1 cellular context compared by ENCODE assay signal in the genomic region with DNA sequence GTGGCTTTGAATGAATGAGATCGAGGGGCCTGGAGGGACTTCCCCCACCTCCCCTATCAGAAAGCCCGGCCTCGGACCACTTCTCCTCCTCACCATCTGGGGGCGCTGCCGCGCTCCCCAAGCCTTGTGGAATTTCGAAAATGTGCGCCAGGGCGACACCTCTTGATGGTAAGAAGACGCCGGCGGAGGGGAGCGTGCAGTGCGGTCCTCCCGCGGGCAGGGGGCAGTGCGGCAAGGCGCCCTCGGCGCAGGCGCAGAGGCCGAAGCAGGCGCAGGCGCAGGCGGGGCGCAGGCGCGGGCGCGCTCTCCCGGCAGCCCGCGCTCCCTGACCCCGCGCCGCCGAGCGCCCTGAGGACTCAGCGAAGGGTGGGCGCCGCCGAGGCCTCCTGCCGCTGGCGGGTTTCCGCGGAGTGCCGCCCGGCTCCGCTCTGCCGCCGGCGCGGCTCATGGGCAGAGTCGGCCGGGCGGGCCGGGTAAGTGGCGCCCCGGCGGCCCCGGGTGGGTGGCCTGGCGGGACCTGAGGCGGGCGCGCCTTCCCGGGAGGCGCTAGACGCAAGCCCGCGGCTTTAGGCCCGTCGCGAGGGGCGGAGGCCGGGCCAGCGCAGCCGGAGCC.
TF ChIP-seq lines count a peak whose summit lies in the region.

A gene with protein sequence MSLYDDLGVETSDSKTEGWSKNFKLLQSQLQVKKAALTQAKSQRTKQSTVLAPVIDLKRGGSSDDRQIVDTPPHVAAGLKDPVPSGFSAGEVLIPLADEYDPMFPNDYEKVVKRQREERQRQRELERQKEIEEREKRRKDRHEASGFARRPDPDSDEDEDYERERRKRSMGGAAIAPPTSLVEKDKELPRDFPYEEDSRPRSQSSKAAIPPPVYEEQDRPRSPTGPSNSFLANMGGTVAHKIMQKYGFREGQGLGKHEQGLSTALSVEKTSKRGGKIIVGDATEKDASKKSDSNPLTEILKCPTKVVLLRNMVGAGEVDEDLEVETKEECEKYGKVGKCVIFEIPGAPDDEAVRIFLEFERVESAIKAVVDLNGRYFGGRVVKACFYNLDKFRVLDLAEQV (plus strand): TSS at position 314 of the 613 bp plus-strand sequence. CDS start 8,032 bp downstream, outside the sequence.

TF ChIP-seq in K562, 482 proteins besides CTCF, POLR2A, EP300 and RAD21 (continued from another document and continues in another):
- TF ChIP-seq, protein P1, sequence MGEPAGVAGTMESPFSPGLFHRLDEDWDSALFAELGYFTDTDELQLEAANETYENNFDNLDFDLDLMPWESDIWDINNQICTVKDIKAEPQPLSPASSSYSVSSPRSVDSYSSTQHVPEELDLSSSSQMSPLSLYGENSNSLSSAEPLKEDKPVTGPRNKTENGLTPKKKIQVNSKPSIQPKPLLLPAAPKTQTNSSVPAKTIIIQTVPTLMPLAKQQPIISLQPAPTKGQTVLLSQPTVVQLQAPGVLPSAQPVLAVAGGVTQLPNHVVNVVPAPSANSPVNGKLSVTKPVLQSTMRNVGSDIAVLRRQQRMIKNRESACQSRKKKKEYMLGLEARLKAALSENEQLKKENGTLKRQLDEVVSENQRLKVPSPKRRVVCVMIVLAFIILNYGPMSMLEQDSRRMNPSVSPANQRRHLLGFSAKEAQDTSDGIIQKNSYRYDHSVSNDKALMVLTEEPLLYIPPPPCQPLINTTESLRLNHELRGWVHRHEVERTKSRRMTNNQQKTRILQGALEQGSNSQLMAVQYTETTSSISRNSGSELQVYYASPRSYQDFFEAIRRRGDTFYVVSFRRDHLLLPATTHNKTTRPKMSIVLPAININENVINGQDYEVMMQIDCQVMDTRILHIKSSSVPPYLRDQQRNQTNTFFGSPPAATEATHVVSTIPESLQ (CRISPR knock-in tag; IDR thresholded peaks at IDR 0.05): peak; percentile 43; the same call in 1 of the 2 replicates
- TF ChIP-seq, protein P2, sequence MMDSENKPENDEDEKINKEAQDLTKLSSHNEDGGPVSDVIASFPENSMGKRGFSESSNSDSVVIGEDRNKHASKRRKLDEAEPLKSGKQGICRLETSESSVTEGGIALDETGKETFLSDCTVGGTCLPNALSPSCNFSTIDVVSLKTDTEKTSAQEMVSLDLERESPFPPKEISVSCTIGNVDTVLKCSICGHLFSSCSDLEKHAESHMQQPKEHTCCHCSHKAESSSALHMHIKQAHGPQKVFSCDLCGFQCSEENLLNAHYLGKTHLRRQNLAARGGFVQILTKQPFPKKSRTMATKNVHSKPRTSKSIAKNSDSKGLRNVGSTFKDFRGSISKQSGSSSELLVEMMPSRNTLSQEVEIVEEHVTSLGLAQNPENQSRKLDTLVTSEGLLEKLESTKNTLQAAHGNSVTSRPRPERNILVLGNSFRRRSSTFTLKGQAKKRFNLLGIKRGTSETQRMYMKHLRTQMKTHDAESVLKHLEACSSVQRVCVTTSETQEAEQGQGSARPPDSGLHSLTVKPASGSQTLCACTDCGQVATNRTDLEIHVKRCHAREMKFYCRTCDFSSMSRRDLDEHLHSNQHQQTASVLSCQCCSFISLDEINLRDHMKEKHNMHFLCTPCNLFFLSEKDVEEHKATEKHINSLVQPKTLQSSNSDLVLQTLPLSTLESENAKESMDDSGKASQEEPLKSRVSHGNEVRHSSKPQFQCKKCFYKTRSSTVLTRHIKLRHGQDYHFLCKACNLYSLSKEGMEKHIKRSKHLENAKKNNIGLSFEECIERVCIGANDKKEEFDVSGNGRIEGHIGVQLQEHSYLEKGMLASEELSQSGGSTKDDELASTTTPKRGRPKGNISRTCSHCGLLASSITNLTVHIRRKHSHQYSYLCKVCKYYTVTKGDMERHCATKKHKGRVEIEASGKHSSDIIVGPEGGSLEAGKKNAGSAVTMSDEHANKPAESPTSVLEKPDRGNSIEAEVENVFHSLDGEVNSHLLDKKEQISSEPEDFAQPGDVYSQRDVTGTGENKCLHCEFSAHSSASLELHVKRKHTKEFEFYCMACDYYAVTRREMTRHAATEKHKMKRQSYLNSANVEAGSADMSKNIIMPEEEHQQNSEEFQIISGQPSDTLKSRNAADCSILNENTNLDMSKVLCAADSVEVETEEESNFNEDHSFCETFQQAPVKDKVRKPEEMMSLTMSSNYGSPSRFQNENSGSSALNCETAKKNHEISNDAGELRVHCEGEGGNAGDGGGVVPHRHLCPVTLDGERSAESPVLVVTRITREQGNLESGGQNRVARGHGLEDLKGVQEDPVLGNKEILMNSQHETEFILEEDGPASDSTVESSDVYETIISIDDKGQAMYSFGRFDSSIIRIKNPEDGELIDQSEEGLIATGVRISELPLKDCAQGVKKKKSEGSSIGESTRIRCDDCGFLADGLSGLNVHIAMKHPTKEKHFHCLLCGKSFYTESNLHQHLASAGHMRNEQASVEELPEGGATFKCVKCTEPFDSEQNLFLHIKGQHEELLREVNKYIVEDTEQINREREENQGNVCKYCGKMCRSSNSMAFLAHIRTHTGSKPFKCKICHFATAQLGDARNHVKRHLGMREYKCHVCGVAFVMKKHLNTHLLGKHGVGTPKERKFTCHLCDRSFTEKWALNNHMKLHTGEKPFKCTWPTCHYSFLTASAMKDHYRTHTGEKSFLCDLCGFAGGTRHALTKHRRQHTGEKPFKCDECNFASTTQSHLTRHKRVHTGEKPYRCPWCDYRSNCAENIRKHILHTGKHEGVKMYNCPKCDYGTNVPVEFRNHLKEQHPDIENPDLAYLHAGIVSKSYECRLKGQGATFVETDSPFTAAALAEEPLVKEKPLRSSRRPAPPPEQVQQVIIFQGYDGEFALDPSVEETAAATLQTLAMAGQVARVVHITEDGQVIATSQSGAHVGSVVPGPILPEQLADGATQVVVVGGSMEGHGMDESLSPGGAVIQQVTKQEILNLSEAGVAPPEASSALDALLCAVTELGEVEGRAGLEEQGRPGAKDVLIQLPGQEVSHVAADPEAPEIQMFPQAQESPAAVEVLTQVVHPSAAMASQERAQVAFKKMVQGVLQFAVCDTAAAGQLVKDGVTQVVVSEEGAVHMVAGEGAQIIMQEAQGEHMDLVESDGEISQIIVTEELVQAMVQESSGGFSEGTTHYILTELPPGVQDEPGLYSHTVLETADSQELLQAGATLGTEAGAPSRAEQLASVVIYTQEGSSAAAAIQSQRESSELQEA (IDR thresholded peaks at IDR 0.05; ENCODE audit: low read depth): no peak
- TF ChIP-seq GATAD2B (IDR thresholded peaks at IDR 0.05; ENCODE audit: borderline replicate concordance) (peak; percentile 94; the same call in 1 of the 2 replicates), BDP1 (IDR thresholded peaks at IDR 0.05; ENCODE audit: insufficient read depth, insufficient read length) (no peak), SMC3 (conservative IDR thresholded peaks at IDR 0.05; ENCODE audit: insufficient read depth, low read depth, low read length) (peak; percentile 83), NR4A1 (CRISPR knock-in tag; IDR thresholded peaks at IDR 0.05) (no peak), NR4A1 (tag; IDR thresholded peaks at IDR 0.05) (0 out of 2 replicates have a peak, but pooled peaks have one; percentile 24), ZFX (CRISPR knock-in tag; IDR thresholded peaks at IDR 0.05) (peak; percentile 96), YBX1 (IDR thresholded peaks at IDR 0.05) (no peak), ZNF384 (IDR thresholded peaks at IDR 0.05; ENCODE audit: low read depth, low read length) (peak; percentile 54; the same call in 1 of the 2 replicates), SAP30 (IDR thresholded peaks at IDR 0.05; ENCODE audit: borderline replicate concordance, insufficient read depth, low read depth, low read length, poor library complexity, severe bottlenecking) (no peak), HLTF (IDR thresholded peaks at IDR 0.05) (no peak), BHLHE40 (IDR thresholded peaks at IDR 0.05; ENCODE audit: low read length) (peak; percentile 49), ZNF347 (CRISPR knock-in tag; IDR thresholded peaks at IDR 0.05; ENCODE audit: low read depth) (no peak), ZNF224 (CRISPR knock-in tag; IDR thresholded peaks at IDR 0.05) (no peak), POU5F1 (IDR thresholded peaks at IDR 0.05; ENCODE audit: borderline replicate concordance, low read depth, low read length, partially characterized antibody) (peak; percentile 76), ARID1B (IDR thresholded peaks at IDR 0.05) (peak; percentile 11; the same call in 1 of the 2 replicates), ZNF23 (CRISPR knock-in tag; IDR thresholded peaks at IDR 0.05) (no peak)
- TF ChIP-seq, protein P3, sequence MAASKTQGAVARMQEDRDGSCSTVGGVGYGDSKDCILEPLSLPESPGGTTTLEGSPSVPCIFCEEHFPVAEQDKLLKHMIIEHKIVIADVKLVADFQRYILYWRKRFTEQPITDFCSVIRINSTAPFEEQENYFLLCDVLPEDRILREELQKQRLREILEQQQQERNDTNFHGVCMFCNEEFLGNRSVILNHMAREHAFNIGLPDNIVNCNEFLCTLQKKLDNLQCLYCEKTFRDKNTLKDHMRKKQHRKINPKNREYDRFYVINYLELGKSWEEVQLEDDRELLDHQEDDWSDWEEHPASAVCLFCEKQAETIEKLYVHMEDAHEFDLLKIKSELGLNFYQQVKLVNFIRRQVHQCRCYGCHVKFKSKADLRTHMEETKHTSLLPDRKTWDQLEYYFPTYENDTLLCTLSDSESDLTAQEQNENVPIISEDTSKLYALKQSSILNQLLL (CRISPR knock-in tag; IDR thresholded peaks at IDR 0.05; ENCODE audit: borderline replicate concordance): no peak
- TF ChIP-seq, protein P4, sequence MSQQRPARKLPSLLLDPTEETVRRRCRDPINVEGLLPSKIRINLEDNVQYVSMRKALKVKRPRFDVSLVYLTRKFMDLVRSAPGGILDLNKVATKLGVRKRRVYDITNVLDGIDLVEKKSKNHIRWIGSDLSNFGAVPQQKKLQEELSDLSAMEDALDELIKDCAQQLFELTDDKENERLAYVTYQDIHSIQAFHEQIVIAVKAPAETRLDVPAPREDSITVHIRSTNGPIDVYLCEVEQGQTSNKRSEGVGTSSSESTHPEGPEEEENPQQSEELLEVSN (IDR thresholded peaks at IDR 0.05; ENCODE audit: borderline replicate concordance in 1 of 2, extremely low read depth in 1 of 2, insufficient read depth in 1 of 2, insufficient read length in 1 of 2, low read depth in 1 of 2, low read length in 1 of 2, poor library complexity in 1 of 2, severe bottlenecking in 1 of 2): peak in 1 of 2 experiments; percentile 77
- TF ChIP-seq, protein P5, sequence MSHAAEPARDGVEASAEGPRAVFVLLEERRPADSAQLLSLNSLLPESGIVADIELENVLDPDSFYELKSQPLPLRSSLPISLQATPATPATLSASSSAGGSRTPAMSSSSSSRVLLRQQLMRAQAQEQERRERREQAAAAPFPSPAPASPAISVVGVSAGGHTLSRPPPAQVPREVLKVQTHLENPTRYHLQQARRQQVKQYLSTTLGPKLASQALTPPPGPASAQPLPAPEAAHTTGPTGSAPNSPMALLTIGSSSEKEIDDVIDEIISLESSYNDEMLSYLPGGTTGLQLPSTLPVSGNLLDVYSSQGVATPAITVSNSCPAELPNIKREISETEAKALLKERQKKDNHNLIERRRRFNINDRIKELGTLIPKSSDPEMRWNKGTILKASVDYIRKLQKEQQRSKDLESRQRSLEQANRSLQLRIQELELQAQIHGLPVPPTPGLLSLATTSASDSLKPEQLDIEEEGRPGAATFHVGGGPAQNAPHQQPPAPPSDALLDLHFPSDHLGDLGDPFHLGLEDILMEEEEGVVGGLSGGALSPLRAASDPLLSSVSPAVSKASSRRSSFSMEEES (CRISPR knock-in tag; IDR thresholded peaks at IDR 0.05): no peak
- TF ChIP-seq, protein P6, sequence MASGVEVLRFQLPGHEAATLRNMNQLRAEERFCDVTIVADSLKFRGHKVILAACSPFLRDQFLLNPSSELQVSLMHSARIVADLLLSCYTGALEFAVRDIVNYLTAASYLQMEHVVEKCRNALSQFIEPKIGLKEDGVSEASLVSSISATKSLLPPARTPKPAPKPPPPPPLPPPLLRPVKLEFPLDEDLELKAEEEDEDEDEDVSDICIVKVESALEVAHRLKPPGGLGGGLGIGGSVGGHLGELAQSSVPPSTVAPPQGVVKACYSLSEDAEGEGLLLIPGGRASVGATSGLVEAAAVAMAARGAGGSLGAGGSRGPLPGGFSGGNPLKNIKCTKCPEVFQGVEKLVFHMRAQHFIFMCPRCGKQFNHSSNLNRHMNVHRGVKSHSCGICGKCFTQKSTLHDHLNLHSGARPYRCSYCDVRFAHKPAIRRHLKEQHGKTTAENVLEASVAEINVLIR (CRISPR knock-in tag; IDR thresholded peaks at IDR 0.05): no peak
- TF ChIP-seq, protein P7, sequence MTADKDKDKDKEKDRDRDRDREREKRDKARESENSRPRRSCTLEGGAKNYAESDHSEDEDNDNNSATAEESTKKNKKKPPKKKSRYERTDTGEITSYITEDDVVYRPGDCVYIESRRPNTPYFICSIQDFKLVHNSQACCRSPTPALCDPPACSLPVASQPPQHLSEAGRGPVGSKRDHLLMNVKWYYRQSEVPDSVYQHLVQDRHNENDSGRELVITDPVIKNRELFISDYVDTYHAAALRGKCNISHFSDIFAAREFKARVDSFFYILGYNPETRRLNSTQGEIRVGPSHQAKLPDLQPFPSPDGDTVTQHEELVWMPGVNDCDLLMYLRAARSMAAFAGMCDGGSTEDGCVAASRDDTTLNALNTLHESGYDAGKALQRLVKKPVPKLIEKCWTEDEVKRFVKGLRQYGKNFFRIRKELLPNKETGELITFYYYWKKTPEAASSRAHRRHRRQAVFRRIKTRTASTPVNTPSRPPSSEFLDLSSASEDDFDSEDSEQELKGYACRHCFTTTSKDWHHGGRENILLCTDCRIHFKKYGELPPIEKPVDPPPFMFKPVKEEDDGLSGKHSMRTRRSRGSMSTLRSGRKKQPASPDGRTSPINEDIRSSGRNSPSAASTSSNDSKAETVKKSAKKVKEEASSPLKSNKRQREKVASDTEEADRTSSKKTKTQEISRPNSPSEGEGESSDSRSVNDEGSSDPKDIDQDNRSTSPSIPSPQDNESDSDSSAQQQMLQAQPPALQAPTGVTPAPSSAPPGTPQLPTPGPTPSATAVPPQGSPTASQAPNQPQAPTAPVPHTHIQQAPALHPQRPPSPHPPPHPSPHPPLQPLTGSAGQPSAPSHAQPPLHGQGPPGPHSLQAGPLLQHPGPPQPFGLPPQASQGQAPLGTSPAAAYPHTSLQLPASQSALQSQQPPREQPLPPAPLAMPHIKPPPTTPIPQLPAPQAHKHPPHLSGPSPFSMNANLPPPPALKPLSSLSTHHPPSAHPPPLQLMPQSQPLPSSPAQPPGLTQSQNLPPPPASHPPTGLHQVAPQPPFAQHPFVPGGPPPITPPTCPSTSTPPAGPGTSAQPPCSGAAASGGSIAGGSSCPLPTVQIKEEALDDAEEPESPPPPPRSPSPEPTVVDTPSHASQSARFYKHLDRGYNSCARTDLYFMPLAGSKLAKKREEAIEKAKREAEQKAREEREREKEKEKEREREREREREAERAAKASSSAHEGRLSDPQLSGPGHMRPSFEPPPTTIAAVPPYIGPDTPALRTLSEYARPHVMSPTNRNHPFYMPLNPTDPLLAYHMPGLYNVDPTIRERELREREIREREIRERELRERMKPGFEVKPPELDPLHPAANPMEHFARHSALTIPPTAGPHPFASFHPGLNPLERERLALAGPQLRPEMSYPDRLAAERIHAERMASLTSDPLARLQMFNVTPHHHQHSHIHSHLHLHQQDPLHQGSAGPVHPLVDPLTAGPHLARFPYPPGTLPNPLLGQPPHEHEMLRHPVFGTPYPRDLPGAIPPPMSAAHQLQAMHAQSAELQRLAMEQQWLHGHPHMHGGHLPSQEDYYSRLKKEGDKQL (CRISPR knock-in tag; IDR thresholded peaks at IDR 0.05; ENCODE audit: borderline replicate concordance): no peak
